Comparison of ENCODE assay signal across 24 cellular contexts in genomic region chr6:28721372-28721771, GRCh38.
DNase-seq lines count a peak whose midpoint lies in the region; ATAC-seq, FAIRE-seq and TF ChIP-seq lines count a peak whose summit lies in the region.
"Had no signal": no experiment of that assay in that cellular context is flagged by ENCODE, and none has a peak within 500 bp of the region (broad histone marks: within the 10 kb centered on the region; RNA-seq: fewer than 3 reads in every experiment).

No MANE protein-coding gene starts in this region.

- 0% methylated on average over 2 of the region's 2 CpGs for WGBS in HepG2 (ENCODE audit: low lambda C conversion rate)
- 72% methylated on average over 2 of the region's 2 CpGs for WGBS in right lobe of liver (ENCODE audit: insufficient coverage, low coverage, low lambda C conversion rate, missing lambda C conversion rate)
- 44% methylated on average over 2 of the region's 2 CpGs for WGBS in K562 (ENCODE audit: insufficient coverage, low coverage, missing lambda C conversion rate)

- TF ChIP-seq EP300 in HepG2 (IDR thresholded peaks at IDR 0.05; ENCODE audit: low read depth in 2 of 2, low read length in 2 of 2) (no peak), HepG2 (CRISPR knock-in tag; IDR thresholded peaks at IDR 0.05; ENCODE audit: borderline replicate concordance) (no peak), K562 (IDR thresholded peaks at IDR 0.05; ENCODE audit: low read length) (no peak)

- no peak for DNase-seq in HepG2 (ENCODE audit: low spot score)
- no peak for DNase-seq in right lobe of liver
- DNase-seq in K562 (ENCODE audit: extremely low read depth in 1 of 4, low spot score in 3 of 4), result no peak
- no peak for DNase-seq in neural progenitor cell (ENCODE audit: low spot score)
- DNase-seq in stimulated activated CD4-positive, alpha-beta T cell treated with anti-CD3 and anti-CD28 coated beads, Interleukin-4, amount 100 ng/mL, for 24 hours, result no peak
- DNase-seq in hypothalamus (lab: John Stamatoyannopoulos, UW), result no peak
- no peak for DNase-seq in posterior cingulate gyrus
- DNase-seq: AML-193; Caco-2; Calu3; CD4-positive, alpha-beta T cell; CD8-positive, alpha-beta T cell; DMS79 treated with DMSO at 0.1 percent for 48 hours; GF-D8 had no signal

- H3K36me3 Mint-ChIP-seq in neural progenitor cell, result no peaks in the 10 kb centered on the region
- H3K36me3 Mint-ChIP-seq: CD8-positive, alpha-beta T cell had no signal

- CTCF ChIA-PET in HepG2 (lab: Yijun Ruan, JAX; ENCODE audit: low intra/inter-chr PET ratio, low total read pairs), result no interaction called here
- CTCF ChIA-PET in K562 (lab: Yijun Ruan, JAX; ENCODE audit: low intra/inter-chr PET ratio), result interaction anchor here (0.7 kb wide), 1 partner anchor 221 kb away, joined by 3 read pairs; no protein-coding TSS in a partner anchor

- H3K4me3 ChIP-seq in HepG2 (replicated peaks in 1 of 3; ENCODE audit: insufficient read depth in 1 of 3, low read depth in 2 of 3, low read length in 3 of 3), result no peak overlapping the region
- no peak overlapping the region for H3K4me3 ChIP-seq in right lobe of liver
- peak overlapping the region; percentile 63; the same call in 1 of the 2 replicates for H3K4me3 ChIP-seq in HUES6 (ENCODE audit: low read depth, low read length)
- no peak overlapping the region for H3K4me3 ChIP-seq in K562
- H3K4me3 ChIP-seq in neural progenitor cell, result no peak overlapping the region
- H3K4me3 ChIP-seq: BLaER1 treated with 17β-estradiol and CSF1 and Interleukin-3, amounts not matched to agents 10 nM and 100 nM; GM12878 had no signal

- peaks cover 28% of the 10 kb centered on the region for H3K27me3 Mint-ChIP-seq in neural progenitor cell (ENCODE audit: insufficient read depth, low read depth)

- H4K20me1 ChIP-seq in HepG2 (ENCODE audit: insufficient read depth, low read length) (no peaks in the 10 kb centered on the region), K562 (replicated peaks; ENCODE audit: control insufficient read depth, insufficient read depth, low read length) (no peaks in the 10 kb centered on the region), neural progenitor cell (ENCODE audit: low read depth) (no peaks in the 10 kb centered on the region)
- H4K20me1 ChIP-seq: BLaER1 treated with 17β-estradiol and CSF1 and Interleukin-3, amounts not matched to agents 10 nM and 100 nM had no signal

- H3K9me3 Mint-ChIP-seq in neural progenitor cell, result peaks cover 3% of the 10 kb centered on the region
- H3K9me3 Mint-ChIP-seq: CD4-positive, alpha-beta T cell; CD8-positive, alpha-beta T cell had no signal

- H3K27me3 ChIP-seq in HepG2 (ENCODE audit: control insufficient read depth in 1 of 2, insufficient read depth in 2 of 2, low read length in 2 of 2) (no peaks in the 10 kb centered on the region), right lobe of liver (peaks cover 3 to 11% of the 10 kb centered on the region in 2 donors), HUES6 (ENCODE audit: control insufficient read depth, insufficient read depth, low read length) (no peaks in the 10 kb centered on the region), K562 (ENCODE audit: control insufficient read depth in 2 of 2, insufficient read depth in 2 of 2, low read length in 2 of 2) (no peaks in the 10 kb centered on the region), neural progenitor cell (peaks cover 61% of the 10 kb centered on the region)
- H3K27me3 ChIP-seq: BLaER1 treated with 17β-estradiol and CSF1 and Interleukin-3, amounts not matched to agents 10 nM and 100 nM had no signal

- H3K9ac ChIP-seq in HepG2 (ENCODE audit: insufficient read depth, low read depth, low read length) (no peak overlapping the region), HUES6 (ENCODE audit: low read length) (no peak overlapping the region), K562 (ENCODE audit: insufficient read depth in 1 of 2, low read depth in 2 of 2, low read length in 2 of 2) (no peak overlapping the region), neural progenitor cell (no peak overlapping the region)
- H3K9ac ChIP-seq: BLaER1 treated with 17β-estradiol and CSF1 and Interleukin-3, amounts not matched to agents 10 nM and 100 nM had no signal

- H3K4me1 ChIP-seq in HepG2 (ENCODE audit: insufficient read depth, low read length) (peaks cover 43% of the 10 kb centered on the region), right lobe of liver (no peaks in the 10 kb centered on the region), HUES6 (ENCODE audit: control insufficient read depth, insufficient read depth, low read length) (no peaks in the 10 kb centered on the region), K562 (replicated peaks in 1 of 2; ENCODE audit: control insufficient read depth in 2 of 2, insufficient read depth in 2 of 2, low read length in 2 of 2) (peaks cover 0 to 16% of the 10 kb centered on the region in 2 experiments; a peak in 2 of 5 replicates), neural progenitor cell (peaks cover 3% of the 10 kb centered on the region)
- H3K4me1 ChIP-seq: BLaER1 treated with 17β-estradiol and CSF1 and Interleukin-3, amounts not matched to agents 10 nM and 100 nM had no signal

- intact Hi-C loops in HepG2 (cut with micrococcal nuclease; ENCODE audit: unreplicated experiment), result no loop called here
- intact Hi-C loops in right lobe of liver (cut with DNase I), result no loop called here
- intact Hi-C loops in K562 (cut with micrococcal nuclease), result no loop called here
- intact Hi-C loops in posterior cingulate gyrus (cut with DNase I), result no loop called here

- FAIRE-seq in HepG2 (lab: Jason Lieb, UNC) (no peak), K562 (lab: Jason Lieb, UNC) (no peak)
- FAIRE-seq: A549, D721Med, GM12878, GM12892, GM18507 had no signal

- no peaks in the 10 kb centered on the region for H3K9me1 ChIP-seq in K562 (ENCODE audit: control insufficient read depth, insufficient read depth, low read length)

- no peaks in the 10 kb centered on the region for H3K4me1 Mint-ChIP-seq in neural progenitor cell
- H3K4me1 Mint-ChIP-seq: B cell had no signal

- H3K9me3 ChIP-seq in HepG2 (ENCODE audit: low read length) (no peaks in the 10 kb centered on the region), right lobe of liver (no peaks in the 10 kb centered on the region), HUES6 (ENCODE audit: control insufficient read depth, insufficient read depth, low read depth, low read length) (no peaks in the 10 kb centered on the region), K562 (replicated peaks; ENCODE audit: control insufficient read depth, insufficient read depth, low read depth, low read length) (no peaks in the 10 kb centered on the region), neural progenitor cell (ENCODE audit: low read depth) (no peaks in the 10 kb centered on the region)
- H3K9me3 ChIP-seq: A549; BLaER1 treated with 17β-estradiol and CSF1 and Interleukin-3, amounts not matched to agents 10 nM and 100 nM; Caco-2 had no signal

- peak overlapping the region; percentile 48 for H3K4me3 Mint-ChIP-seq in neural progenitor cell
- H3K4me3 Mint-ChIP-seq: B cell; CD4-positive, alpha-beta T cell; CD8-positive, alpha-beta T cell had no signal

- H2AFZ ChIP-seq in HepG2 (ENCODE audit: low read length) (no peak overlapping the region), K562 (ENCODE audit: low read depth, low read length) (no peak overlapping the region), neural progenitor cell (replicated peaks) (no peak overlapping the region)

- TF ChIP-seq RAD21 in HepG2 (CRISPR knock-in tag; IDR thresholded peaks at IDR 0.05) (no peak), K562 (CRISPR knock-in tag; conservative IDR thresholded peaks at IDR 0.05 in 1 of 2, IDR thresholded peaks at IDR 0.05 in 1 of 2) (no peak)

- H3F3A ChIP-seq in neural progenitor cell (ENCODE audit: low read depth), result peaks cover 19% of the 10 kb centered on the region

- no peaks in the 10 kb centered on the region for H3K79me2 ChIP-seq in HepG2 (ENCODE audit: insufficient read depth, low read length)
- H3K79me2 ChIP-seq in K562 (ENCODE audit: control insufficient read depth, insufficient read depth, low read length), result no peaks in the 10 kb centered on the region
- no peaks in the 10 kb centered on the region for H3K79me2 ChIP-seq in neural progenitor cell (ENCODE audit: low read depth)

- peak; percentile 63 for ATAC-seq in HepG2
- no peak for ATAC-seq in right lobe of liver
- no peak; the same call in 2 of the 3 replicates for ATAC-seq in K562
- ATAC-seq: CD8-positive, alpha-beta T cell; GM12878 had no signal

- no peak overlapping the region for H3K27ac Mint-ChIP-seq in neural progenitor cell
- H3K27ac Mint-ChIP-seq: B cell; CD4-positive, alpha-beta T cell; CD8-positive, alpha-beta T cell had no signal

- TF ChIP-seq CTCF in HepG2 (CRISPR knock-in tag; IDR thresholded peaks at IDR 0.05) (no peak), right lobe of liver (IDR thresholded peaks at IDR 0.05) (no peak), K562 (IDR thresholded peaks at IDR 0.05 in 2 of 3, conservative IDR thresholded peaks at IDR 0.05 in 1 of 3; ENCODE audit: insufficient read depth in 2 of 3, low read depth in 1 of 3, low read length in 3 of 3) (no peak), neural progenitor cell (IDR thresholded peaks at IDR 0.05) (no peak)

- H3K4me2 ChIP-seq in HepG2 (ENCODE audit: low read depth, low read length), result no peak overlapping the region
- H3K4me2 ChIP-seq in K562 (ENCODE audit: insufficient read depth, low read length), result no peak overlapping the region; the same call in 1 of the 2 replicates
- H3K4me2 ChIP-seq in neural progenitor cell, result no peak overlapping the region
- H3K4me2 ChIP-seq: BLaER1 treated with 17β-estradiol and CSF1 and Interleukin-3, amounts not matched to agents 10 nM and 100 nM had no signal

- no TSS peak for BruUV-seq in HepG2 (replicated peaks; lab: Mats Ljungman, UMichigan)
- BruUV-seq in K562 (replicated peaks; lab: Mats Ljungman, UMichigan), result no TSS peak

- TF ChIP-seq POLR2A in HepG2 (IDR thresholded peaks at IDR 0.05; ENCODE audit: insufficient read depth in 1 of 2, low read depth in 2 of 2, low read length in 2 of 2), result no peak
- TF ChIP-seq POLR2A in right lobe of liver (IDR thresholded peaks at IDR 0.05), result no peak
- TF ChIP-seq POLR2A in K562 (conservative IDR thresholded peaks at IDR 0.05), result no peak

- in situ Hi-C loops in HepG2 (cut with HindIII; ENCODE audit: extremely low pct_ligation_motif_present, low pct_unique_long_range_greater_than_20kb) (no loop called here), K562 (cut with MboI) (no loop called here)

- H3K36me3 ChIP-seq in HepG2 (replicated peaks in 1 of 2; ENCODE audit: control insufficient read depth in 1 of 2, insufficient read depth in 2 of 2, low read length in 2 of 2) (no peaks in the 10 kb centered on the region), right lobe of liver (no peaks in the 10 kb centered on the region), HUES6 (ENCODE audit: control insufficient read depth, insufficient read depth, low read length) (no peaks in the 10 kb centered on the region), K562 (ENCODE audit: control insufficient read depth, insufficient read depth, low read length) (no peaks in the 10 kb centered on the region), neural progenitor cell (no peaks in the 10 kb centered on the region)
- H3K36me3 ChIP-seq: BLaER1 treated with 17β-estradiol and CSF1 and Interleukin-3, amounts not matched to agents 10 nM and 100 nM had no signal

- POLR2A ChIA-PET in HepG2 (lab: Yijun Ruan, JAX) (no interaction called here), K562 (lab: Yijun Ruan, JAX) (interaction anchor here (0.6 to 3.4 kb wide), 8 partner anchors 9 to 333 kb away, joined by 3 to 18 read pairs (median 4); no protein-coding TSS in a partner anchor)

- no peak overlapping the region for H3K27ac ChIP-seq in HepG2 (ENCODE audit: extremely low read length, insufficient read depth, low read length)
- H3K27ac ChIP-seq in right lobe of liver, result no peak overlapping the region
- no peak overlapping the region for H3K27ac ChIP-seq in HUES6 (ENCODE audit: low read depth, low read length)
- H3K27ac ChIP-seq in K562 (ENCODE audit: extremely low read depth, low read depth, low read length), result no peak overlapping the region
- H3K27ac ChIP-seq in neural progenitor cell, result no peak overlapping the region
- H3K27ac ChIP-seq: 22Rv1; BLaER1 treated with 17β-estradiol and CSF1 and Interleukin-3, amounts not matched to agents 10 nM and 100 nM; C4-2B had no signal
